In the genomic region with DNA sequence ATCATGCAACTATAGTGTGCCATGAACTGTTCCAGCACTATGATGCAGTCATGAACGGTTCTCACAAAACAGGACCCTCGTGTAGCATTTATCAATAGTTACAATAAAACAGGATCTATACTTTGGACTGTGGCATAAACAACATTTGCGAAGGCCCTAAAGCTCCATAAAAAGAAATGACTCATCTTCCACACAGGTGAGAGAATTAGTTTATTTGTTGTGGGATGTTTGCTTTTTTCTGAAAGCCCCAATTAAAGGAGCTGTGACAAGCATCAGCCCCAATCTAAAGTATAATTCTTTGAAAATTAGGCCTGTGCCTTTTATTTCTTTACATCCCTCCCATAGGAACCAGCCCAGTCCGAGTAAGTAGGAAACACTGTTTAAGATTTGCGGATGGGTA, we compare ENCODE assay signal across 30 cellular contexts. TPM values are rescaled to one million over a fixed set of nuclear protein-coding genes. Genes with fewer than 3 reads are reported as not detected.
"Had no signal": no experiment of that assay in that cellular context is flagged by ENCODE, and none has a peak within 500 bp of the region (broad histone marks: within the 10 kb centered on the region; RNA-seq: fewer than 3 reads in every experiment).

No MANE protein-coding gene starts in this region.

- H3K27me3 ChIP-seq: colonic mucosa had no signal

- H3K4me1 ChIP-seq: colonic mucosa, esophagus squamous epithelium, gastrocnemius medialis, left lung had no signal

- FAIRE-seq: endometrium, kidney had no signal

- H3K36me3 ChIP-seq: colonic mucosa, esophagus squamous epithelium, gastrocnemius medialis, left lung had no signal

- H3K27ac ChIP-seq: colonic mucosa, epithelial cell of prostate, esophagus squamous epithelium, gastrocnemius medialis, heart right ventricle, left lung had no signal

- ATAC-seq: effector memory CD8-positive, alpha-beta T cell; esophagus mucosa; gastrocnemius medialis; heart right ventricle; left lung; left ventricle myocardium superior had no signal

- H3K9me3 ChIP-seq: colonic mucosa, esophagus squamous epithelium, gastrocnemius medialis, heart right ventricle, left lung had no signal

- DNase-seq: cortex of kidney; effector CD8-positive, alpha-beta T cell; effector memory CD8-positive, alpha-beta T cell; endodermal cell; erythroblast; esophagus squamous epithelium; foreskin fibroblast; foreskin melanocyte; gastrocnemius medialis; glutamatergic neuron; head of caudate nucleus; heart right ventricle; hippocampal formation; immature natural killer cell; islet precursor cell; kidney; kidney glomerular epithelial cell; left lung; left ventricle myocardium superior; mammary epithelial cell; mesendoderm; midbrain; naive B cell had no signal

- H3K4me3 ChIP-seq: colonic mucosa, esophagus squamous epithelium, gastrocnemius medialis, heart right ventricle, left lung, lung had no signal

RNA-seq across cellular contexts. Expression of gene PAMR1, which starts 51.4 kb away (rescaled TPM):
- polyA plus RNA-seq: immature natural killer cell had no signal

RNA-seq across cellular contexts. Expression of gene SLC1A2, which starts 54.6 kb away (rescaled TPM):
- total RNA-seq: dermis microvascular lymphatic vessel endothelial cell, esophagus mucosa, glomerular endothelial cell had no signal
- polyA plus RNA-seq: mammary epithelial cell had no signal
